7 cellular contexts compared by ENCODE assay signal in the genomic region with DNA sequence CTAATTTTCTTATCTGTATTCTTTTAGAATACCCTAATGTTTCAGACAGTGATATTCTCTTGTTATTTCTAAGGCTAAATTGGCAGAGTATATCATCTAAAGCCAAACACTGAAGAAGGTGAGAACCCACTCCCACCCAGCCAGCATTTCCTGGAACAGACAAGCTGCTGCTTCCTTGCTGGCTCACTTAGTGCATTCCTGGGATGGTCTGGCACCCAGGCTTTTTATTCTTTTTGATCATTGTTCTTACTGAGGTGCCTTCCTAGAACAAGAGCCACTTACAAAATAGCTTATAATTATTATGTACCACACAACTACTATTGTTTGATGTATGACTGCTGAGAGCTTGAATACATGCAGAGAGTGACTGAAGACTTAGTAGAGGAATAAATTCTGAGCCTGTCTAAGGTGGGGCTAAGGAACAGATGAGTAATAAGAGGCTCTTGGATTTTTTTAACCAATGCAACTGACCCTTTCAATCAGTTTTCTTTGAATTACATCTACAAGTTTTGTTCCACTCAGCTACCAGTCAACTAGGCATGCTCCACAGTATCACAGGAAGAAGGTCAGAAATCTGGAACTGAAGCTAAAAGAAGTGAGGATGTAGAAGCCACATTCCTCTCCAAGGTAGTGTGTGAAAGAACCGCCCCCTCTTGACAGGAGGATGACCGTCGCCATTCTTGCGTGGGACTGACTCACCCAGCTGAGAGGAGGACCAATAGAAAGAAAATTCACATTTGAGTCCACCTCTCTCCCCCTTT. TPM values are rescaled to one million over a fixed set of nuclear protein-coding genes. Genes with fewer than 3 reads are reported as not detected.
DNase-seq lines count a peak whose midpoint lies in the region; ATAC-seq and TF ChIP-seq lines count a peak whose summit lies in the region.

No MANE protein-coding gene starts in this region.

- H2AFZ ChIP-seq in smooth muscle cell (ENCODE audit: low read depth) (no peak overlapping the region), neural progenitor cell (replicated peaks) (no peak overlapping the region)

- H3F3A ChIP-seq in smooth muscle cell (ENCODE audit: low read depth) (peaks cover 2% of the 10 kb centered on the region), neural progenitor cell (ENCODE audit: low read depth) (no peaks in the 10 kb centered on the region)

- peaks cover 14% of the 10 kb centered on the region for H3K4me1 Mint-ChIP-seq in T-helper 17 cell
- H3K4me1 Mint-ChIP-seq in neural progenitor cell, result no peaks in the 10 kb centered on the region

- no peak overlapping the region for H3K4me3 Mint-ChIP-seq in T-helper 17 cell
- H3K4me3 Mint-ChIP-seq in neural progenitor cell, result no peak overlapping the region

- peaks cover 3% of the 10 kb centered on the region for H3K9me3 Mint-ChIP-seq in neural progenitor cell

- ATAC-seq in T-helper 17 cell, result no peak

- no peaks in the 10 kb centered on the region for H3K4me1 ChIP-seq in smooth muscle cell (ENCODE audit: low read depth)
- no peaks in the 10 kb centered on the region for H3K4me1 ChIP-seq in neural progenitor cell

- H3K36me3 ChIP-seq in smooth muscle cell (ENCODE audit: low read depth) (peaks cover 14% of the 10 kb centered on the region), neural progenitor cell (no peaks in the 10 kb centered on the region)

- H3K9me3 ChIP-seq in T-helper 17 cell (ENCODE audit: control insufficient read depth, low read length, poor library complexity, severe bottlenecking), result no peaks in the 10 kb centered on the region
- H3K9me3 ChIP-seq in smooth muscle cell (replicated peaks; ENCODE audit: low read depth), result no peaks in the 10 kb centered on the region
- no peaks in the 10 kb centered on the region for H3K9me3 ChIP-seq in neural progenitor cell (ENCODE audit: low read depth)

- H3K27ac Mint-ChIP-seq in T-helper 17 cell, result peak overlapping the region; percentile 91
- no peak overlapping the region for H3K27ac Mint-ChIP-seq in neural progenitor cell

- H3K36me3 Mint-ChIP-seq in T-helper 17 cell (ENCODE audit: low read depth) (peaks cover 10% of the 10 kb centered on the region), neural progenitor cell (peaks cover 19% of the 10 kb centered on the region)

- peak overlapping the region; percentile 68 for H3K27ac ChIP-seq in smooth muscle cell (ENCODE audit: low read depth)
- no peak overlapping the region for H3K27ac ChIP-seq in neural progenitor cell

- TF ChIP-seq CTCF in fibroblast of the aortic adventitia (IDR thresholded peaks at IDR 0.05; ENCODE audit: insufficient read depth, low read length) (no peak), smooth muscle cell (IDR thresholded peaks at IDR 0.05; ENCODE audit: borderline replicate concordance, insufficient read depth, poor library complexity, severe bottlenecking) (no peak), neural progenitor cell (IDR thresholded peaks at IDR 0.05) (no peak)

- no peaks in the 10 kb centered on the region for H3K27me3 Mint-ChIP-seq in T-helper 17 cell
- no peaks in the 10 kb centered on the region for H3K27me3 Mint-ChIP-seq in neural progenitor cell (ENCODE audit: insufficient read depth, low read depth)

- H3K27me3 ChIP-seq in smooth muscle cell (ENCODE audit: low read depth) (no peaks in the 10 kb centered on the region), neural progenitor cell (no peaks in the 10 kb centered on the region)

- no peaks in the 10 kb centered on the region for H3K79me2 ChIP-seq in smooth muscle cell (ENCODE audit: low read depth)
- no peaks in the 10 kb centered on the region for H3K79me2 ChIP-seq in neural progenitor cell (ENCODE audit: low read depth)

- H4K20me1 ChIP-seq in smooth muscle cell (ENCODE audit: low read depth) (no peaks in the 10 kb centered on the region), neural progenitor cell (ENCODE audit: low read depth) (no peaks in the 10 kb centered on the region)

- H3K4me3 ChIP-seq in fibroblast of the aortic adventitia (ENCODE audit: low read depth, low read length) (no peak overlapping the region), smooth muscle cell (no peak overlapping the region), neural progenitor cell (no peak overlapping the region)

- 77% methylated on average over 4 of the region's 4 CpGs for WGBS in smooth muscle cell (ENCODE audit: low lambda C conversion rate)

- DNase-seq in H4 (ENCODE audit: low spot score) (peak; percentile 28), T-helper 17 cell (no peak), fibroblast of the aortic adventitia (ENCODE audit: low read depth) (peak; percentile 59), smooth muscle cell (lab: John Stamatoyannopoulos, UW; ENCODE audit: unreplicated experiment) (no peak), DMS 273 treated with DMSO at 0.1 percent for 48 hours (lab: John Stamatoyannopoulos, UW) (no peak), T-helper 9 cell (no peak), neural progenitor cell (ENCODE audit: low spot score) (no peak)

- H3K9ac ChIP-seq in smooth muscle cell (ENCODE audit: low read depth) (no peak overlapping the region), neural progenitor cell (no peak overlapping the region)

- H3K4me2 ChIP-seq in smooth muscle cell (no peak overlapping the region), neural progenitor cell (no peak overlapping the region)

RNA-seq across cellular contexts. Expression of gene PRPH2, which starts 30.1 kb away (rescaled TPM):
- total RNA-seq in H4 (2014; rRNA removed; shearing (Covaris generic)), result not detected in 2 replicates
- total RNA-seq in T-helper 17 cell (not detected), fibroblast of the aortic adventitia (ENCODE audit: low replicate concordance) (0.72 and 1.3 TPM in 2 replicates), smooth muscle cell (not detected in 2 replicates), neural progenitor cell (ENCODE audit: low replicate concordance) (0.06 TPM in 1 of 2 replicates, not detected in the other)
- polyA plus RNA-seq in smooth muscle cell, result 0.07 TPM in 1 of 2 replicates, not detected in the other

RNA-seq across cellular contexts. Expression of gene TBCC, which starts 53.6 kb away (rescaled TPM):
- total RNA-seq in H4 (2014; rRNA removed; shearing (Covaris generic)), result 49.7 and 66.4 TPM in 2 replicates
- 10 to 100 TPM; 71.5 to 73.2 TPM for total RNA-seq in T-helper 17 cell
- 19.3 and 31.1 TPM in 2 replicates for total RNA-seq in fibroblast of the aortic adventitia (ENCODE audit: low replicate concordance)
- total RNA-seq in smooth muscle cell, result 30.1 and 31.5 TPM in 2 replicates
- polyA plus RNA-seq in smooth muscle cell, result 31.8 and 41.5 TPM in 2 replicates
- 40.1 and 40.4 TPM in 2 replicates for total RNA-seq in neural progenitor cell (ENCODE audit: low replicate concordance)

Comparison
In these comparisons a context has a peak if more than half of its experiments do, and no peak if none do; other contexts are left out.
1. DNase-seq: peak in H4 (single experiment) and fibroblast of the aortic adventitia (single experiment); none in T-helper 17 cell (0 of 3), smooth muscle cell (single experiment), DMS 273 treated with DMSO at 0.1 percent for 48 hours (single experiment), T-helper 9 cell (single experiment) and neural progenitor cell (single experiment).